13 cellular contexts compared by ENCODE assay signal in genomic region chr13:30409911-30410704, GRCh38. TPM values are rescaled to one million over a fixed set of nuclear protein-coding genes. Genes with fewer than 3 reads are reported as not detected.
DNase-seq lines count a peak whose midpoint lies in the region; TF ChIP-seq lines count a peak whose summit lies in the region.
"Had no signal": no experiment of that assay in that cellular context is flagged by ENCODE, and none has a peak within 500 bp of the region (broad histone marks: within the 10 kb centered on the region; RNA-seq: fewer than 3 reads in every experiment).

No MANE protein-coding gene starts in this region.

- H3K27me3 Mint-ChIP-seq in dendritic cell treated with granulocyte-macrophage colony-stimulating factor and Interleukin-4, amounts not matched to agents 40 ng/mL and 50 ng/mL, for 4 days: peaks cover 4% of the 10 kb centered on the region
- H3K27me3 Mint-ChIP-seq in type B pancreatic cell: peaks cover 8% of the 10 kb centered on the region
- peaks cover 11% of the 10 kb centered on the region for H3K27me3 Mint-ChIP-seq in activated CD4-positive, alpha-beta memory T cell treated with anti-CD3 and anti-CD28 coated beads, Interleukin-2, amount 10 ng/mL, durations not matched to agents 7 days and 5 days
- H3K27me3 Mint-ChIP-seq: activated CD4-positive, alpha-beta T cell treated with anti-CD3 and anti-CD28 coated beads for 36 hours had no signal

- DNase-seq in DMS53 (lab: John Stamatoyannopoulos, UW) (peak; percentile 17), DMS53 treated with DMSO at 0.1 percent for 48 hours (lab: John Stamatoyannopoulos, UW; ENCODE audit: unreplicated experiment) (no peak), type B pancreatic cell (ENCODE audit: extremely low spot score, unreplicated experiment) (no peak), COLO829 (ENCODE audit: low spot score) (no peak), NCI-H2029 treated with DMSO at 0.1 percent for 48 hours (lab: John Stamatoyannopoulos, UW) (no peak)
- no peak for DNase-seq in activated CD4-positive, alpha-beta memory T cell treated with anti-CD3 and anti-CD28 coated beads, Interleukin-2, amount 10 ng/mL, durations not matched to agents 7 days and 5 days
- DNase-seq: activated CD4-positive, alpha-beta T cell treated with anti-CD3 and anti-CD28 coated beads for 36 hours; NCI-H774 had no signal

- no peaks in the 10 kb centered on the region for H3K9me3 Mint-ChIP-seq in dendritic cell treated with granulocyte-macrophage colony-stimulating factor and Interleukin-4, amounts not matched to agents 40 ng/mL and 50 ng/mL, for 4 days
- H3K9me3 Mint-ChIP-seq in type B pancreatic cell: no peaks in the 10 kb centered on the region
- no peaks in the 10 kb centered on the region for H3K9me3 Mint-ChIP-seq in activated CD4-positive, alpha-beta memory T cell treated with anti-CD3 and anti-CD28 coated beads, Interleukin-2, amount 10 ng/mL, durations not matched to agents 7 days and 5 days

- H3K36me3 ChIP-seq in mesodermal cell (ENCODE audit: control insufficient read depth, insufficient read depth, low read length): no peaks in the 10 kb centered on the region
- H3K36me3 ChIP-seq: HAP-1 had no signal

- WGBS in mesodermal cell (ENCODE audit: insufficient coverage in 2 of 2), 2 experiments: 84 to 94% methylated on average over 8 of the region's 13 CpGs

- no peaks in the 10 kb centered on the region for H3K36me3 Mint-ChIP-seq in dendritic cell treated with granulocyte-macrophage colony-stimulating factor and Interleukin-4, amounts not matched to agents 40 ng/mL and 50 ng/mL, for 4 days (ENCODE audit: low read depth)
- no peaks in the 10 kb centered on the region for H3K36me3 Mint-ChIP-seq in type B pancreatic cell
- H3K36me3 Mint-ChIP-seq in activated CD4-positive, alpha-beta memory T cell treated with anti-CD3 and anti-CD28 coated beads, Interleukin-2, amount 10 ng/mL, durations not matched to agents 7 days and 5 days (ENCODE audit: low read depth): no peaks in the 10 kb centered on the region

- intact Hi-C loops in dendritic cell treated with granulocyte-macrophage colony-stimulating factor and Interleukin-4, amounts not matched to agents 40 ng/mL and 50 ng/mL, for 4 days (cut with micrococcal nuclease): loop anchor here (5.0 kb wide), 3 partner anchors 43 to 103 kb away; partner anchors contain the start of gene KATNAL1

- H3K27ac Mint-ChIP-seq in dendritic cell treated with granulocyte-macrophage colony-stimulating factor and Interleukin-4, amounts not matched to agents 40 ng/mL and 50 ng/mL, for 4 days: peak overlapping the region; percentile 90
- peak overlapping the region; percentile 34 for H3K27ac Mint-ChIP-seq in type B pancreatic cell
- H3K27ac Mint-ChIP-seq in activated CD4-positive, alpha-beta memory T cell treated with anti-CD3 and anti-CD28 coated beads, Interleukin-2, amount 10 ng/mL, durations not matched to agents 7 days and 5 days: no peak overlapping the region
- H3K27ac Mint-ChIP-seq: activated CD4-positive, alpha-beta T cell treated with anti-CD3 and anti-CD28 coated beads for 36 hours had no signal

- peaks cover 36% of the 10 kb centered on the region for H3K4me1 Mint-ChIP-seq in dendritic cell treated with granulocyte-macrophage colony-stimulating factor and Interleukin-4, amounts not matched to agents 40 ng/mL and 50 ng/mL, for 4 days (ENCODE audit: low read depth)
- peaks cover 20% of the 10 kb centered on the region for H3K4me1 Mint-ChIP-seq in type B pancreatic cell (ENCODE audit: unreplicated experiment)
- H3K4me1 Mint-ChIP-seq in activated CD4-positive, alpha-beta memory T cell treated with anti-CD3 and anti-CD28 coated beads, Interleukin-2, amount 10 ng/mL, durations not matched to agents 7 days and 5 days: peaks cover 31% of the 10 kb centered on the region

- no peak for TF ChIP-seq CTCF in type B pancreatic cell (conservative IDR thresholded peaks at IDR 0.05)

- CTCF ChIA-PET in activated CD4-positive, alpha-beta memory T cell treated with anti-CD3 and anti-CD28 coated beads, Interleukin-2, amount 10 ng/mL, durations not matched to agents 7 days and 5 days (lab: Charles Lee): interaction anchor here (0.6 to 1.0 kb wide), 3 partner anchors 13 to 790 kb away, joined by 3 to 5 read pairs (median 4); partner anchors contain the start of gene B3GLCT

- POLR2A ChIA-PET in activated CD4-positive, alpha-beta memory T cell treated with anti-CD3 and anti-CD28 coated beads, Interleukin-2, amount 10 ng/mL, durations not matched to agents 7 days and 5 days (lab: Charles Lee): interaction anchor here (1.0 to 3.9 kb wide), 3 partner anchors 12 to 55 kb away, joined by 3 to 21 read pairs (median 3); partner anchors contain the start of genes HMGB1 and UBE2L5

- H3K9me3 ChIP-seq in mesodermal cell (ENCODE audit: control insufficient read depth, low read length): no peaks in the 10 kb centered on the region

- peak overlapping the region; percentile 68 for H3K27ac ChIP-seq in mesodermal cell (ENCODE audit: low read depth, low read length, severe bottlenecking)
- H3K27ac ChIP-seq: 22Rv1 had no signal

- peaks cover 16% of the 10 kb centered on the region for H3K4me1 ChIP-seq in mesodermal cell (ENCODE audit: control insufficient read depth, insufficient read depth, low read length, poor library complexity, severe bottlenecking)

- no peak overlapping the region for H3K4me3 Mint-ChIP-seq in dendritic cell treated with granulocyte-macrophage colony-stimulating factor and Interleukin-4, amounts not matched to agents 40 ng/mL and 50 ng/mL, for 4 days
- H3K4me3 Mint-ChIP-seq in type B pancreatic cell: no peak overlapping the region
- H3K4me3 Mint-ChIP-seq in activated CD4-positive, alpha-beta memory T cell treated with anti-CD3 and anti-CD28 coated beads, Interleukin-2, amount 10 ng/mL, durations not matched to agents 7 days and 5 days: no peak overlapping the region
- H3K4me3 Mint-ChIP-seq: activated CD4-positive, alpha-beta T cell treated with anti-CD3 and anti-CD28 coated beads for 36 hours had no signal

- H3K4me3 ChIP-seq in mesodermal cell (ENCODE audit: extremely low read depth, insufficient read depth, low read length, poor library complexity, severe bottlenecking): no peak overlapping the region
- H3K4me3 ChIP-seq: HAP-1 had no signal

RNA-seq across cellular contexts. Expression of gene UBE2L5, which starts 12.2 kb away (rescaled TPM):
- polyA plus RNA-seq in mesodermal cell (2013, experiment 1 of 2): not detected
- polyA plus RNA-seq in mesodermal cell (2013, experiment 2 of 2): not detected
- total RNA-seq in type B pancreatic cell (ENCODE audit: low replicate concordance): not detected in 2 replicates
- under 1 TPM in 1 of 2 experiments, not detected in 1; 0.20 TPM for total RNA-seq in activated CD4-positive, alpha-beta memory T cell treated with anti-CD3 and anti-CD28 coated beads, Interleukin-2, amount 10 ng/mL, durations not matched to agents 7 days and 5 days
- total RNA-seq: kidney epithelial cell had no signal

RNA-seq across cellular contexts. Expression of gene HMGB1, which starts 55.6 kb away (rescaled TPM):
- polyA plus RNA-seq in mesodermal cell (2013, experiment 1 of 2): 672 TPM
- 742 TPM for polyA plus RNA-seq in mesodermal cell (2013, experiment 2 of 2)
- 312 and 576 TPM in 2 replicates for total RNA-seq in type B pancreatic cell (ENCODE audit: low replicate concordance)
- total RNA-seq in activated CD4-positive, alpha-beta memory T cell treated with anti-CD3 and anti-CD28 coated beads, Interleukin-2, amount 10 ng/mL, durations not matched to agents 7 days and 5 days: 100 to 1,000 TPM; 611 to 615 TPM
